In genomic region chr10:112782176-112782907, GRCh38 we compare ENCODE assay signal across 16 cellular contexts.
DNase-seq lines count a peak whose midpoint lies in the region; ATAC-seq and TF ChIP-seq lines count a peak whose summit lies in the region.
"Had no signal": no experiment of that assay in that cellular context is flagged by ENCODE, and none has a peak within 500 bp of the region (broad histone marks: within the 10 kb centered on the region; RNA-seq: fewer than 3 reads in every experiment).

No MANE protein-coding gene starts in this region.

- peak overlapping the region in 1 of 5 donors; percentile 12 for H3K9ac ChIP-seq in subcutaneous abdominal adipose tissue (ENCODE audit: low read length in 5 of 5)
- H3K9ac ChIP-seq in Karpas-422 (ENCODE audit: low read length) = no peak overlapping the region

- no peak overlapping the region for H2AFZ ChIP-seq in Karpas-422 (ENCODE audit: low read length)

- H3K36me3 ChIP-seq in gastroesophageal sphincter (no peaks in the 10 kb centered on the region), subcutaneous abdominal adipose tissue (ENCODE audit: control insufficient read depth in 5 of 5, insufficient read depth in 5 of 5, low read length in 5 of 5) (no peaks in the 10 kb centered on the region), Karpas-422 (ENCODE audit: insufficient read depth, low read length) (no peaks in the 10 kb centered on the region)

- H3K27me3 Mint-ChIP-seq in mesothelial cell of epicardium (ENCODE audit: low read depth) = no peaks in the 10 kb centered on the region
- H3K27me3 Mint-ChIP-seq: activated CD4-positive, alpha-beta T cell treated with anti-CD3 and anti-CD28 coated beads, Interleukin-2, amount 10 ng/mL, durations not matched to agents 7 days and 5 days; CD4-positive, alpha-beta T cell had no signal

- H3K36me3 Mint-ChIP-seq in mesothelial cell of epicardium = peaks cover 3% of the 10 kb centered on the region

- 77 to 84% methylated on average over 6 to 13 of the region's 18 CpGs for WGBS in gastroesophageal sphincter (ENCODE audit: low coverage in 1 of 2), 2 donors

- no peak overlapping the region for H3K4me3 ChIP-seq in gastroesophageal sphincter
- H3K4me3 ChIP-seq in subcutaneous abdominal adipose tissue (ENCODE audit: low read depth in 1 of 5, low read length in 5 of 5) = no peak overlapping the region
- H3K4me3 ChIP-seq in Karpas-422 (ENCODE audit: low read length) = no peak overlapping the region

- DNase-seq in NCI-H69 (lab: John Stamatoyannopoulos, UW) (peak; percentile 3), mesothelial cell of epicardium (ENCODE audit: low spot score in 2 of 2, unreplicated experiment in 2 of 2) (no peak), Karpas-422 (no peak)
- DNase-seq: activated CD4-positive, alpha-beta T cell treated with anti-CD3 and anti-CD28 coated beads, Interleukin-2, amount 10 ng/mL, durations not matched to agents 7 days and 5 days; activated CD8-positive, alpha-beta memory T cell treated with anti-CD3 and anti-CD28 coated beads, Interleukin-2, amount 50 U/mL, for 4 hours; activated gamma-delta T cell; CD4-positive, alpha-beta T cell; DMS79; foreskin fibroblast; NCI-H1694 treated with DMSO at 0.1 percent for 48 hours; NCI-H226 had no signal

- no peak for TF ChIP-seq CTCF in gastroesophageal sphincter (IDR thresholded peaks at IDR 0.05)
- no peak for TF ChIP-seq CTCF in mesothelial cell of epicardium (IDR thresholded peaks at IDR 0.05; ENCODE audit: unreplicated experiment)

- no peak overlapping the region for H3K4me2 ChIP-seq in Karpas-422 (ENCODE audit: low read depth, low read length, poor library complexity, severe bottlenecking)

- no peaks in the 10 kb centered on the region for H3K9me3 ChIP-seq in gastroesophageal sphincter
- no peaks in the 10 kb centered on the region for H3K9me3 ChIP-seq in subcutaneous abdominal adipose tissue (ENCODE audit: control insufficient read depth in 5 of 5, low read length in 5 of 5)
- H3K9me3 ChIP-seq in Karpas-422 (ENCODE audit: low read length) = no peaks in the 10 kb centered on the region

- ATAC-seq in gastroesophageal sphincter (peak; percentile 92), HG02678 (IDR thresholded peaks at IDR 0.05; ENCODE audit: unreplicated experiment) (no peak), HG02870 (IDR thresholded peaks at IDR 0.05; ENCODE audit: unreplicated experiment) (no peak), HG02852 (IDR thresholded peaks at IDR 0.05; ENCODE audit: unreplicated experiment) (no peak)

- peaks cover 6% of the 10 kb centered on the region for H3K9me3 Mint-ChIP-seq in mesothelial cell of epicardium

- no peaks in the 10 kb centered on the region for H3K79me2 ChIP-seq in Karpas-422 (ENCODE audit: low read length)

- H4K20me1 ChIP-seq in Karpas-422 (ENCODE audit: insufficient read depth, low read depth, low read length) = no peaks in the 10 kb centered on the region

- TF ChIP-seq POLR2A in gastroesophageal sphincter (IDR thresholded peaks at IDR 0.05) = no peak

- H3K9me2 ChIP-seq in Karpas-422 (replicated peaks; ENCODE audit: insufficient read depth, low read length) = no peaks in the 10 kb centered on the region

- peak overlapping the region; percentile 80 for H3K27ac Mint-ChIP-seq in mesothelial cell of epicardium
- H3K27ac Mint-ChIP-seq: activated CD4-positive, alpha-beta T cell treated with anti-CD3 and anti-CD28 coated beads, Interleukin-2, amount 10 ng/mL, durations not matched to agents 7 days and 5 days; CD4-positive, alpha-beta T cell had no signal

- no peaks in the 10 kb centered on the region for H3K27me3 ChIP-seq in gastroesophageal sphincter
- no peaks in the 10 kb centered on the region for H3K27me3 ChIP-seq in subcutaneous abdominal adipose tissue (ENCODE audit: control insufficient read depth in 5 of 5, insufficient read depth in 4 of 5, low read length in 5 of 5)
- H3K27me3 ChIP-seq in Karpas-422 (ENCODE audit: low read length) = no peaks in the 10 kb centered on the region

- H3K4me1 Mint-ChIP-seq in mesothelial cell of epicardium = peaks cover 63% of the 10 kb centered on the region
- H3K4me1 Mint-ChIP-seq: activated CD4-positive, alpha-beta T cell treated with anti-CD3 and anti-CD28 coated beads, Interleukin-2, amount 10 ng/mL, durations not matched to agents 7 days and 5 days had no signal

- H3K27ac ChIP-seq in gastroesophageal sphincter (peak overlapping the region in 3 of 4 donors; percentile 33 to 45 (median 34)), subcutaneous abdominal adipose tissue (ENCODE audit: low read depth, low read length) (peak overlapping the region; percentile 79), Karpas-422 (ENCODE audit: low read length) (no peak overlapping the region)

- H3K4me1 ChIP-seq in gastroesophageal sphincter (no peaks in the 10 kb centered on the region), subcutaneous abdominal adipose tissue (ENCODE audit: control insufficient read depth in 5 of 5, insufficient read depth in 5 of 5, low read length in 5 of 5) (peaks cover 3 to 57% (median 40%) of the 10 kb centered on the region in 5 donors), Karpas-422 (ENCODE audit: low read length) (no peaks in the 10 kb centered on the region)

- no peak for TF ChIP-seq EP300 in gastroesophageal sphincter (IDR thresholded peaks at IDR 0.05)

- H3K4me3 Mint-ChIP-seq in mesothelial cell of epicardium = peak overlapping the region; percentile 11
- H3K4me3 Mint-ChIP-seq: activated CD4-positive, alpha-beta T cell treated with anti-CD3 and anti-CD28 coated beads, Interleukin-2, amount 10 ng/mL, durations not matched to agents 7 days and 5 days; CD4-positive, alpha-beta T cell had no signal
